In the genomic region with DNA sequence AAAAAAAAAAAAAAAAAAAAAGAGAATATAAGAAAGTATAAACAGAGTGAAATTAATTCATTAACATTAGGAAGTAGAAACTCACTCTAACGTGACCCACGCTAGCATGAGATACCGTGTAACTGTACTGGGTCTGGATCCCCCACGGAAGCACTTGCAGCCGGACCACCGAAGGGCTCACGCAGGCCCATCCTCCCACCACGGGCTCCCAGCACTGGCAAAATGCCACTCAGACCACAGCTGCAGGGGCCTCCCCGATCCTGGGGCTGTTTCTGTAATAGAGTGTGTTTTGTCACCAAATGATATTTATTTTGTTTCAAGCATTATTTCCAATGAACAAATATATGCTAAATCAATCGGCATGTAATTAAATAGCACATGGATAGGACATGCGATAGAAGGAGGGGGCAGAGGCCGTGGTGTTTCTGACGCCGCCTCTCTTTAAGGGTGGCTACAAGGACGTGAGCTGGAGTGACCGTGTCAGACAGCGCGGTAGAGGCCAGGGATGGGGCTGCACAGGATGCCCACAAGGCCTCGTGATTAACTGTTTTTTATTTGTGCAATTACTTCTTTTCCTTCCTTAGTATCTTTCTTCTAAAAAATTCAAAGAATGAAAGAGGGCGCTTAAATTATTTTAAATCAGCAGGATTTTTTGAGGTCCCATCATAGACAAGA, we compare ENCODE assay signal across 27 cellular contexts.
"Had no signal": no experiment of that assay in that cellular context is flagged by ENCODE, and none has a peak within 500 bp of the region (broad histone marks: within the 10 kb centered on the region; RNA-seq: fewer than 3 reads in every experiment).

No MANE protein-coding gene starts in this region.

- H3K27ac Mint-ChIP-seq: activated T-cell treated with anti-CD3 and anti-CD28 coated beads, Interleukin-2, amount 50 U/mL, for 72 hours; memory B cell; stimulated activated memory B cell treated with anti-CD40 and anti-IgM and Interleukin-4, amounts not matched to agents 10 μg/mL and 1 μg/mL and 100 μg/mL, for 72 hours; stimulated activated naive CD8-positive, alpha-beta T cell treated with anti-CD3 and anti-CD28 coated beads, Interleukin-15, amount 100 ng/mL, for 72 hours; T-helper 1 cell treated with Interleukin-12 subunit alpha and Interleukin-12 subunit beta and Interleukin-4 antibody, amounts not matched to agents 30 μg/mL and 1 μg/mL, for 36 hours had no signal

- H3K9me3 Mint-ChIP-seq: activated T-cell treated with anti-CD3 and anti-CD28 coated beads, Interleukin-2, amount 50 U/mL, for 72 hours; central memory CD8-positive, alpha-beta T cell; memory B cell; naive thymus-derived CD8-positive, alpha-beta T cell; stimulated activated memory B cell treated with anti-CD40 and anti-IgM and Interleukin-4, amounts not matched to agents 10 μg/mL and 1 μg/mL and 100 μg/mL, for 72 hours; stimulated activated naive CD8-positive, alpha-beta T cell treated with anti-CD3 and anti-CD28 coated beads, Interleukin-15, amount 100 ng/mL, for 72 hours; T-helper 1 cell treated with Interleukin-12 subunit alpha and Interleukin-12 subunit beta and Interleukin-4 antibody, amounts not matched to agents 30 μg/mL and 1 μg/mL, for 36 hours had no signal

- H3K4me1 ChIP-seq: breast epithelium, gastrocnemius medialis, right lobe of liver had no signal

- DNase-seq: activated CD4-positive, alpha-beta T cell treated with anti-CD3 and anti-CD28 coated beads for 4 hours; activated CD4-positive, alpha-beta T cell treated with anti-CD3 and anti-CD28 coated beads, Interleukin-2, amount 50 U/mL, for 4 hours; activated gamma-delta T cell treated with Interleukin-2 at 50 U/mL for 16 hours; activated naive CD4-positive, alpha-beta T cell treated with anti-CD3 and anti-CD28 coated beads, Interleukin-2, amount 50 U/mL, for 16 hours; activated T-cell treated with anti-CD3 and anti-CD28 coated beads for 4 hours; activated T-cell treated with anti-CD3 and anti-CD28 coated beads, Interleukin-2, amount 50 U/mL, for 72 hours; dermis blood vessel endothelial cell; effector CD4-positive, alpha-beta T cell; gastrocnemius medialis; glutamatergic neuron; left colon; naive thymus-derived CD8-positive, alpha-beta T cell; right lobe of liver; SK-N-SH; stimulated activated CD4-positive, alpha-beta T cell treated with anti-CD3 and anti-CD28 coated beads, Interleukin-4, amount 100 ng/mL, for 4 hours; stimulated activated CD8-positive, alpha-beta memory T cell treated with anti-CD3 and anti-CD28 coated beads, Interleukin-4, amount 100 ng/mL, for 48 hours; stimulated activated naive CD8-positive, alpha-beta T cell treated with anti-CD3 and anti-CD28 coated beads, Interleukin-15, amount 100 ng/mL, for 72 hours; SW 1271; T-helper 9 cell had no signal

- H3K4me3 Mint-ChIP-seq: activated T-cell treated with anti-CD3 and anti-CD28 coated beads, Interleukin-2, amount 50 U/mL, for 72 hours; central memory CD8-positive, alpha-beta T cell; memory B cell; naive thymus-derived CD8-positive, alpha-beta T cell; stimulated activated memory B cell treated with anti-CD40 and anti-IgM and Interleukin-4, amounts not matched to agents 10 μg/mL and 1 μg/mL and 100 μg/mL, for 72 hours; stimulated activated naive CD8-positive, alpha-beta T cell treated with anti-CD3 and anti-CD28 coated beads, Interleukin-15, amount 100 ng/mL, for 72 hours; T-helper 1 cell treated with Interleukin-12 subunit alpha and Interleukin-12 subunit beta and Interleukin-4 antibody, amounts not matched to agents 30 μg/mL and 1 μg/mL, for 36 hours had no signal

- ATAC-seq: activated T-cell treated with anti-CD3 and anti-CD28 coated beads, Interleukin-2, amount 50 U/mL, for 72 hours; gastrocnemius medialis; left colon; naive thymus-derived CD8-positive, alpha-beta T cell; right lobe of liver; stimulated activated memory B cell treated with anti-CD40 and anti-IgM and Interleukin-4, amounts not matched to agents 10 μg/mL and 1 μg/mL and 100 μg/mL, for 72 hours; stimulated activated naive CD8-positive, alpha-beta T cell treated with anti-CD3 and anti-CD28 coated beads, Interleukin-15, amount 100 ng/mL, for 72 hours had no signal

- H3K36me3 Mint-ChIP-seq: memory B cell; naive thymus-derived CD8-positive, alpha-beta T cell; stimulated activated memory B cell treated with anti-CD40 and anti-IgM and Interleukin-4, amounts not matched to agents 10 μg/mL and 1 μg/mL and 100 μg/mL, for 72 hours had no signal

- H3K9ac ChIP-seq: SK-N-SH had no signal

- H3K27me3 Mint-ChIP-seq: central memory CD8-positive, alpha-beta T cell; memory B cell; stimulated activated memory B cell treated with anti-CD40 and anti-IgM and Interleukin-4, amounts not matched to agents 10 μg/mL and 1 μg/mL and 100 μg/mL, for 72 hours; stimulated activated naive CD8-positive, alpha-beta T cell treated with anti-CD3 and anti-CD28 coated beads, Interleukin-15, amount 100 ng/mL, for 72 hours had no signal

- H3K4me2 ChIP-seq: hepatocyte, SK-N-SH had no signal

- H3K4me3 ChIP-seq: breast epithelium, gastrocnemius medialis, hepatocyte, right lobe of liver, skin epidermis, tibial nerve had no signal

- H3K79me2 ChIP-seq: hepatocyte had no signal

- H3K9me2 ChIP-seq: SK-N-SH had no signal

- H3K36me3 ChIP-seq: breast epithelium, gastrocnemius medialis, right lobe of liver, tibial nerve had no signal

- H3K27ac ChIP-seq: breast epithelium, gastrocnemius medialis, hepatocyte, right lobe of liver, skin epidermis, tibial nerve had no signal

- H3K4me1 Mint-ChIP-seq: central memory CD8-positive, alpha-beta T cell; memory B cell; naive thymus-derived CD8-positive, alpha-beta T cell; stimulated activated memory B cell treated with anti-CD40 and anti-IgM and Interleukin-4, amounts not matched to agents 10 μg/mL and 1 μg/mL and 100 μg/mL, for 72 hours; stimulated activated naive CD8-positive, alpha-beta T cell treated with anti-CD3 and anti-CD28 coated beads, Interleukin-15, amount 100 ng/mL, for 72 hours had no signal

- H3K9me3 ChIP-seq: breast epithelium, gastrocnemius medialis, right lobe of liver, SK-N-SH, tibial nerve had no signal

- H2AFZ ChIP-seq: hepatocyte had no signal

- H3K27me3 ChIP-seq: gastrocnemius medialis, right lobe of liver, tibial nerve had no signal
